In the genomic region with DNA sequence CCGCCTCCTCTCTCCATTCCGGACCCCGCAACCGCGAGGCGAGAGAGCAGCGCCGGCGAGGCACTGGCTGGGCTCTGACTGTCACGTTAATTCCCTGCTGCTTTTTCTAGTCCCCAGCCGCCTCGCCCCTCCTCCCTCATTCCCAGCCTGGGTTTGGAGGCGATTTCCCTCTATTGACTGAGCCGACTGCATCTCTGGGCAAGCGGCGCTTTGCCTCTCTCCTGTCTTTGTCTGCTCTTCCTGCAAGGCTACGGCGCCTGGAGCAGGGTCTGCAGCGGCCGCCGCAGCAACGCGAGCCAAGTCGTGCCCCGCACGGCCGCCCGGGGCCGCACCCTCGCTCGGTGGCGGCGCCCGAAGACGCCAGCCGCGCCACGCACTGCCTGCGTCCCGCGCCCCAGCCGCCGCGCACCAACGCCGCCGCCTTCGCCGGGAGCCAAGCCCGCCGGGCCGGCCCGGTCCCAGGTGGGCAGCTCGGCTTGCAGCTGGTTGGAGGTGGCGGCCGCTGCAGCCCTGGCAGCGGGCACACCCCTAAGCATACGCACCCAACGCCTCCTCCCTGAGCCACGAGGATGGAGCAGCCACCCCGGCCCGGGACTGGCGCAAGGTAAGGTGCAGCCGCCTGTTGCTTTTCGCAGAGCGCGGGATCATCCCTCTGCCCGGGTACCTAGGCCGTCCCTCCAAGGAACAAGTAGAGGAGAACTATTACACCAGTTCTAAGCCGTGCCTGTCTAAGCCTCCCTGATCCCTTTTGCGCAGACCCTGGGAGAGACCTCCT, we compare ENCODE assay signal across 10 cellular contexts. TPM values are rescaled to one million over a fixed set of nuclear protein-coding genes. Genes with fewer than 3 reads are reported as not detected.
DNase-seq lines count a peak whose midpoint lies in the region; ATAC-seq and TF ChIP-seq lines count a peak whose summit lies in the region.
"Had no signal": no experiment of that assay in that cellular context is flagged by ENCODE, and none has a peak within 500 bp of the region (broad histone marks: within the 10 kb centered on the region; RNA-seq: fewer than 3 reads in every experiment).

A gene with protein sequence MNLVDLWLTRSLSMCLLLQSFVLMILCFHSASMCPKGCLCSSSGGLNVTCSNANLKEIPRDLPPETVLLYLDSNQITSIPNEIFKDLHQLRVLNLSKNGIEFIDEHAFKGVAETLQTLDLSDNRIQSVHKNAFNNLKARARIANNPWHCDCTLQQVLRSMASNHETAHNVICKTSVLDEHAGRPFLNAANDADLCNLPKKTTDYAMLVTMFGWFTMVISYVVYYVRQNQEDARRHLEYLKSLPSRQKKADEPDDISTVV (plus strand): TSS at position 139 of the 775 bp plus-strand sequence. CDS start 86,901 bp downstream, outside the sequence.

- H3F3A ChIP-seq in GM23338 (replicated peaks; ENCODE audit: low read depth) = 0 out of 2 replicates have a peak, but pooled peaks cover 5% of the 10 kb centered on the region

- H3K27ac ChIP-seq in GM23338 (ENCODE audit: low read depth) (no peak within 1 kb of the TSS), ascending aorta (no peak within 1 kb of the TSS), gastrocnemius medialis (peak within 1 kb of the TSS; percentile 10 to 55 (median 32)), aorta (ENCODE audit: low read depth in 1 of 2, low read length in 2 of 2) (no peak within 1 kb of the TSS)

- peak in 1 of 2 donors; percentile 24 for TF ChIP-seq POLR2A in gastrocnemius medialis (IDR thresholded peaks at IDR 0.05)

- no peaks in the 10 kb centered on the region for H3K36me3 Mint-ChIP-seq in GM23338 (ENCODE audit: low read depth)

- TF ChIP-seq CTCF in GM23338 (conservative IDR thresholded peaks at IDR 0.05; ENCODE audit: low read depth in 2 of 2) (no peak), ascending aorta (IDR thresholded peaks at IDR 0.05) (no peak), gastrocnemius medialis (IDR thresholded peaks at IDR 0.05 in 4 of 5, conservative IDR thresholded peaks at IDR 0.05 in 1 of 5) (no peak)

- no peaks in the 10 kb centered on the region; the same call in 2 of the 3 replicates for H3K9me3 Mint-ChIP-seq in GM23338

- intact Hi-C loops in ascending aorta (cut with DNase I) = no loop called here
- intact Hi-C loops in gastrocnemius medialis (cut with DNase I; ENCODE audit: low total_unique reads) = no loop called here
- intact Hi-C loops in aorta (cut with DNase I) = no loop called here

- H3K9me3 ChIP-seq in ascending aorta (no peaks in the 10 kb centered on the region), gastrocnemius medialis (no peaks in the 10 kb centered on the region), aorta (ENCODE audit: control insufficient read depth, low read length) (no peaks in the 10 kb centered on the region)
- H3K9me3 ChIP-seq: HAP-1 had no signal

- no peaks in the 10 kb centered on the region for H4K20me1 ChIP-seq in GM23338 (replicated peaks; ENCODE audit: insufficient read depth)

- H3K27me3 Mint-ChIP-seq in GM23338 (ENCODE audit: insufficient read depth, low read depth, poor library complexity) = peaks cover 63% of the 10 kb centered on the region

- peak; percentile 86 for DNase-seq in GM23338 (ENCODE audit: low spot score)
- DNase-seq in ascending aorta (ENCODE audit: low spot score in 2 of 2) = no peak
- peak; percentile 82 for DNase-seq in islet precursor cell
- no peak for DNase-seq in gastrocnemius medialis
- DNase-seq in SHP77 (lab: John Stamatoyannopoulos, UW) = no peak
- DNase-seq in NAMALWA (ENCODE audit: low spot score) = no peak
- DNase-seq in aorta = no peak
- DNase-seq in HK-2 (ENCODE audit: unreplicated experiment) = no peak
- DNase-seq: left cardiac atrium had no signal

- peak within 1 kb of the TSS; percentile 86 for H3K4me3 Mint-ChIP-seq in GM23338

- peak within 1 kb of the TSS; percentile 99 for H2AFZ ChIP-seq in GM23338

- peak; percentile 40 for ATAC-seq in GM23338
- ATAC-seq in gastrocnemius medialis = peak; percentile 39 to 53
- no peak for ATAC-seq in aorta (ENCODE audit: low FRiP score)

- peaks cover 3% of the 10 kb centered on the region; the same call in 1 of the 2 replicates for H3K9me2 ChIP-seq in GM23338 (ENCODE audit: insufficient read depth)

- H3K4me3 ChIP-seq in GM23338 (peak within 1 kb of the TSS; percentile 87), ascending aorta (peak within 1 kb of the TSS; percentile 47 to 48), gastrocnemius medialis (peak within 1 kb of the TSS; percentile 49 to 68 (median 52)), aorta (ENCODE audit: low read length in 2 of 2) (peak within 1 kb of the TSS in 1 of 2 donors; percentile 29)
- H3K4me3 ChIP-seq: HAP-1 had no signal

- H3K4me1 ChIP-seq in GM23338 (ENCODE audit: insufficient read depth) = peaks cover 28% of the 10 kb centered on the region
- peaks cover 0 to 4% of the 10 kb centered on the region in 2 donors for H3K4me1 ChIP-seq in ascending aorta
- H3K4me1 ChIP-seq in gastrocnemius medialis = peaks cover 5 to 14% of the 10 kb centered on the region in 2 donors
- no peaks in the 10 kb centered on the region for H3K4me1 ChIP-seq in aorta (ENCODE audit: control insufficient read depth in 1 of 2, insufficient read depth in 2 of 2, low read length in 2 of 2)
- H3K4me1 ChIP-seq: HAP-1 had no signal

- WGBS in aorta, 2 donors = 0 to 1% methylated on average over 71 of the region's 71 CpGs

- H3K27me3 ChIP-seq in GM23338 (ENCODE audit: insufficient read depth) (peaks cover 84% of the 10 kb centered on the region), ascending aorta (no peaks in the 10 kb centered on the region), gastrocnemius medialis (peaks cover 0 to 27% (median 25%) of the 10 kb centered on the region in 3 donors), aorta (ENCODE audit: control insufficient read depth in 1 of 2, insufficient read depth in 2 of 2, low read length in 1 of 2) (no peaks in the 10 kb centered on the region)

- H3K36me3 ChIP-seq in GM23338 (ENCODE audit: insufficient read depth) (no peaks in the 10 kb centered on the region), ascending aorta (no peaks in the 10 kb centered on the region), gastrocnemius medialis (no peaks in the 10 kb centered on the region), aorta (ENCODE audit: control insufficient read depth in 1 of 2, insufficient read depth in 2 of 2, low read length in 1 of 2) (no peaks in the 10 kb centered on the region)
- H3K36me3 ChIP-seq: HAP-1 had no signal

- H3K27ac Mint-ChIP-seq in GM23338 = no peak within 1 kb of the TSS

- peaks cover 17% of the 10 kb centered on the region for H3K79me2 ChIP-seq in GM23338 (replicated peaks; ENCODE audit: insufficient read depth)

- peak within 1 kb of the TSS; percentile 99 for H3K4me2 ChIP-seq in GM23338

- in situ Hi-C loops in gastrocnemius medialis (cut with MboI; ENCODE audit: low sequenced_read_pairs in 4 of 4) = no loop called here

- peaks cover 28% of the 10 kb centered on the region for H3K4me1 Mint-ChIP-seq in GM23338

TF ChIP-seq in GM23338, 12 proteins besides CTCF, POLR2A, EP300 and RAD21 (continues in another document):
- no peak for TF ChIP-seq STAT1 (IDR thresholded peaks at IDR 0.05; ENCODE audit: unreplicated experiment)
- TF ChIP-seq JUNB (IDR thresholded peaks at IDR 0.05; ENCODE audit: unreplicated experiment) = no peak
- no peak for TF ChIP-seq REST (IDR thresholded peaks at IDR 0.05; ENCODE audit: unreplicated experiment)
- TF ChIP-seq ETS1 (IDR thresholded peaks at IDR 0.05) = no peak
- no peak for TF ChIP-seq NANOG (IDR thresholded peaks at IDR 0.05; ENCODE audit: borderline replicate concordance)
- TF ChIP-seq POLR2AphosphoS5 (IDR thresholded peaks at IDR 0.05; ENCODE audit: low read depth) = 0 out of 2 replicates have a peak, but pooled peaks have one; percentile 21
- no peak for TF ChIP-seq EZH2phosphoT487 (IDR thresholded peaks at IDR 0.05; ENCODE audit: unreplicated experiment)
- TF ChIP-seq ZNF331 (CRISPR knock-in tag; IDR thresholded peaks at IDR 0.05; ENCODE audit: low read depth) = no peak

RNA-seq across cellular contexts. Expression of the gene that starts here (rescaled TPM):
- total RNA-seq in GM23338 (2014; rRNA removed; shearing (Covaris generic)) = 11.3 and 13.2 TPM in 2 replicates
- 7.1 and 7.2 TPM in 2 replicates for polyA plus RNA-seq in GM23338 (2016; fragmentation: Nextera tagmentation; extraction: Ambion mirVana)
- total RNA-seq in ascending aorta = not detected
- 1 to 10 TPM in 2 of 4 donors, under 1 TPM in 2; 0.07 to 4.4 (median 1.3) TPM for total RNA-seq in gastrocnemius medialis
- under 1 TPM; 0.19 to 0.78 TPM for total RNA-seq in aorta
- not detected for polyA plus RNA-seq in aorta

Comparison
In these comparisons a context has a peak if more than half of its experiments do, and no peak if none do; other contexts are left out.
1. DNase-seq: peak in GM23338 (single experiment) and islet precursor cell (single experiment); none in ascending aorta (0 of 2), gastrocnemius medialis (0 of 2), SHP77 (0 of 2), NAMALWA (single experiment), aorta (0 of 2) and HK-2 (single experiment).
2. H3K27ac ChIP-seq: peak in gastrocnemius medialis (4 of 4); none in GM23338 (single experiment), ascending aorta (0 of 2) and aorta (0 of 2).